ENCODE assay signal across 8 cellular contexts in genomic region chr2:66428986-66429612, GRCh38. TPM values are rescaled to one million over a fixed set of nuclear protein-coding genes. Genes with fewer than 3 reads are reported as not detected.
DNase-seq lines count a peak whose midpoint lies in the region; ATAC-seq and TF ChIP-seq lines count a peak whose summit lies in the region.

No MANE protein-coding gene starts in this region.

- intact Hi-C loops in uterus (cut with DNase I; ENCODE audit: low total_unique reads) (loop anchor here (10.0 kb wide), 1 partner anchor 1416 kb away; no protein-coding TSS in a partner anchor), aorta (cut with DNase I) (loop anchor here (2.0 to 10.0 kb wide), 2 partner anchors 896 to 1414 kb away; no protein-coding TSS in a partner anchor)

- ATAC-seq in GM19455 (IDR thresholded peaks at IDR 0.05; ENCODE audit: unreplicated experiment) (peak; percentile 64), aorta (ENCODE audit: low FRiP score) (no peak), HG02840 (IDR thresholded peaks at IDR 0.05; ENCODE audit: low FRiP score, unreplicated experiment) (no peak)

- no peak overlapping the region for H3K9ac ChIP-seq in adipocyte (ENCODE audit: low read length)

- H3K9me3 ChIP-seq in adipocyte (ENCODE audit: control insufficient read depth, low read length) (no peaks in the 10 kb centered on the region), uterus (no peaks in the 10 kb centered on the region), aorta (ENCODE audit: control insufficient read depth, low read length) (no peaks in the 10 kb centered on the region)

- TF ChIP-seq CTCF in C4-2B (conservative IDR thresholded peaks at IDR 0.05) (peak; percentile 85), kidney epithelial cell (IDR thresholded peaks at IDR 0.05; ENCODE audit: insufficient read depth, low read length, poor library complexity, severe bottlenecking) (peak; percentile 86), uterus (IDR thresholded peaks at IDR 0.05) (peak; percentile 87 to 92 (median 89))

- WGBS in aorta, 2 donors = 24 to 25% methylated on average over 5 of the region's 5 CpGs

- no peak overlapping the region for H3K27ac ChIP-seq in C4-2B
- peak overlapping the region in 1 of 2 donors; percentile 100 for H3K27ac ChIP-seq in uterus
- H3K27ac ChIP-seq in aorta (ENCODE audit: low read depth in 1 of 2, low read length in 2 of 2) = no peak overlapping the region

- H3K36me3 ChIP-seq in adipocyte (ENCODE audit: control insufficient read depth, insufficient read depth, low read length, severe bottlenecking) (no peaks in the 10 kb centered on the region), kidney epithelial cell (ENCODE audit: control insufficient read depth, insufficient read depth, low read length) (no peaks in the 10 kb centered on the region), uterus (no peaks in the 10 kb centered on the region), aorta (ENCODE audit: control insufficient read depth in 1 of 2, insufficient read depth in 2 of 2, low read length in 1 of 2) (no peaks in the 10 kb centered on the region)

- H3K27me3 ChIP-seq in adipocyte (replicated peaks; ENCODE audit: control insufficient read depth, insufficient read depth, low read length) (no peaks in the 10 kb centered on the region), kidney epithelial cell (ENCODE audit: control insufficient read depth, insufficient read depth, low read length) (peaks cover 39% of the 10 kb centered on the region), uterus (no peaks in the 10 kb centered on the region), aorta (ENCODE audit: control insufficient read depth in 1 of 2, insufficient read depth in 2 of 2, low read length in 1 of 2) (no peaks in the 10 kb centered on the region)

- DNase-seq in NCI-H2029 treated with DMSO at 0.1 percent for 48 hours (lab: John Stamatoyannopoulos, UW) = peak; percentile 27
- peak; percentile 84 for DNase-seq in adipocyte (ENCODE audit: low read depth)
- DNase-seq in kidney epithelial cell (ENCODE audit: low read depth) = no peak
- peak in 1 of 2 donors; percentile 50 for DNase-seq in uterus
- DNase-seq in aorta = no peak

- no peak for TF ChIP-seq POLR2A in uterus (IDR thresholded peaks at IDR 0.05)

- H3K4me3 ChIP-seq in adipocyte (ENCODE audit: low read length) (no peak overlapping the region), kidney epithelial cell (ENCODE audit: low read depth, low read length) (no peak overlapping the region), uterus (no peak overlapping the region), aorta (ENCODE audit: low read length in 2 of 2) (no peak overlapping the region)

- H3K4me1 ChIP-seq in adipocyte (ENCODE audit: control insufficient read depth, insufficient read depth, low read length) (peaks cover 8% of the 10 kb centered on the region), uterus (no peaks in the 10 kb centered on the region), aorta (ENCODE audit: control insufficient read depth in 1 of 2, insufficient read depth in 2 of 2, low read length in 2 of 2) (no peaks in the 10 kb centered on the region)

RNA-seq across cellular contexts. Expression of gene MEIS1, which starts 5.8 kb away (rescaled TPM):
- 3.6 and 8.2 TPM in 2 replicates for total RNA-seq in kidney epithelial cell
- 100 to 1,000 TPM; 110 to 418 (median 233) TPM for total RNA-seq in uterus
- total RNA-seq in aorta = 10 to 100 TPM; 35.4 to 76.6 TPM
- polyA plus RNA-seq in aorta = 10 to 100 TPM in 1 of 2 donors, 1 to 10 TPM in 1; 7.6 to 31.5 TPM

Comparison
In these comparisons a context has a peak if more than half of its experiments do, and no peak if none do; other contexts are left out.
1. DNase-seq: peak in NCI-H2029 treated with DMSO at 0.1 percent for 48 hours (single experiment) and adipocyte (single experiment); none in kidney epithelial cell (single experiment) and aorta (0 of 2).
2. Peak in every context shown above with its lines, with median percentiles within 50 percentile points of each other: CTCF ChIP-seq.